Comparison of ENCODE assay signal across 25 cellular contexts in the genomic region with DNA sequence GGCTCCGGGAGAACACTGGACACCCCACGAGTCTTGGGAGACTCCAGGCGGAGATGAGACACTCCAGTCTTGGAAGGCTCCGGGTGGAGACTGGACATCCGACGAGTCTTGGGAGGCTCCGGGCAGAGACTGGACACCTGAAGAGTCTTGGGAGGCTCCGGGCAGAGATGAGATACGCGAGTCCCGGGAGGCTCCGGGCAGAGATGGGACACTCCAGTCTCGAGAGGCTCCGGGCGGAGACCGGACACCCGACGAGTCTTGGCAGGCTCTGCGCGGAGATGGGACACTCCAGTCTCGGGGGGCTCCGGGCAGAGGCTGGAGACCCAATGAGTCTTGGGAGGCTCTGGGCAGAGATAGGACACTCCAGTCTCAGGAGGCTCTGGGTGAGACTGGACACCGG.
"Had no signal": no experiment of that assay in that cellular context is flagged by ENCODE, and none has a peak within 500 bp of the region (broad histone marks: within the 10 kb centered on the region; RNA-seq: fewer than 3 reads in every experiment).

No MANE protein-coding gene starts in this region.

- DNase-seq: colonic mucosa; cortex of kidney; effector CD8-positive, alpha-beta T cell; effector memory CD8-positive, alpha-beta T cell; endodermal cell; erythroblast; esophagus squamous epithelium; foreskin fibroblast; foreskin melanocyte; gastrocnemius medialis; glutamatergic neuron; head of caudate nucleus; heart right ventricle; hippocampal formation; immature natural killer cell; islet precursor cell; left cardiac atrium; left lung; left ventricle myocardium superior; lower lobe of right lung; mesenchymal stem cell had no signal

- H3K27me3 Mint-ChIP-seq: dendritic cell treated with granulocyte-macrophage colony-stimulating factor and Interleukin-4, amounts not matched to agents 40 ng/mL and 50 ng/mL, for 4 days had no signal

- H3K27ac Mint-ChIP-seq: dendritic cell treated with granulocyte-macrophage colony-stimulating factor and Interleukin-4, amounts not matched to agents 40 ng/mL and 50 ng/mL, for 4 days; effector memory CD8-positive, alpha-beta T cell; endodermal cell; immature natural killer cell; mesothelial cell of epicardium had no signal

- H3K4me3 ChIP-seq: colonic mucosa, esophagus squamous epithelium, gastrocnemius medialis, heart right ventricle, left lung, lower lobe of right lung, mucosa of descending colon had no signal

- H3K36me3 Mint-ChIP-seq: immature natural killer cell, mesothelial cell of epicardium had no signal

- H3K4me3 Mint-ChIP-seq: dendritic cell treated with granulocyte-macrophage colony-stimulating factor and Interleukin-4, amounts not matched to agents 40 ng/mL and 50 ng/mL, for 4 days; effector memory CD8-positive, alpha-beta T cell; endodermal cell; immature natural killer cell; mesothelial cell of epicardium had no signal

- H3K36me3 ChIP-seq: colonic mucosa, esophagus squamous epithelium, gastrocnemius medialis, heart right ventricle, left lung, lower lobe of right lung had no signal

- H3K4me1 ChIP-seq: colonic mucosa, esophagus squamous epithelium, gastrocnemius medialis, heart right ventricle, left lung, lower lobe of right lung had no signal

- H3K9me3 ChIP-seq: colonic mucosa, esophagus squamous epithelium, gastrocnemius medialis, left lung, lower lobe of right lung, mucosa of descending colon had no signal

- H3K4me1 Mint-ChIP-seq: endodermal cell, immature natural killer cell, mesothelial cell of epicardium had no signal

- H3K27me3 ChIP-seq: colonic mucosa, esophagus squamous epithelium, gastrocnemius medialis had no signal

- H3K27ac ChIP-seq: colonic mucosa, epithelial cell of prostate, esophagus squamous epithelium, gastrocnemius medialis, heart right ventricle, left lung, lower lobe of right lung had no signal

- H3K9me3 Mint-ChIP-seq: dendritic cell treated with granulocyte-macrophage colony-stimulating factor and Interleukin-4, amounts not matched to agents 40 ng/mL and 50 ng/mL, for 4 days; effector memory CD8-positive, alpha-beta T cell; immature natural killer cell had no signal
